In genomic region chr13:43054803-43055802, GRCh38 we compare ENCODE assay signal across 8 cellular contexts. TPM values are rescaled to one million over a fixed set of nuclear protein-coding genes. Genes with fewer than 3 reads are reported as not detected.
DNase-seq lines count a peak whose midpoint lies in the region; ATAC-seq and TF ChIP-seq lines count a peak whose summit lies in the region.

No MANE protein-coding gene starts in this region.

- DNase-seq in dermis blood vessel endothelial cell (peak; percentile 49), lower lobe of right lung (no peak), transverse colon (no peak), NCI-H748 (lab: John Stamatoyannopoulos, UW; ENCODE audit: unreplicated experiment) (no peak), activated gamma-delta T cell treated with Interleukin-2 at 50 U/mL for 16 hours (no peak)

- H3F3A ChIP-seq in OCI-LY1 (ENCODE audit: insufficient read depth, low read length) = no peaks in the 10 kb centered on the region

- H3K27me3 ChIP-seq in ACC112 (ENCODE audit: insufficient read depth, low read length) = no peaks in the 10 kb centered on the region
- no peaks in the 10 kb centered on the region for H3K27me3 ChIP-seq in OCI-LY1 (ENCODE audit: insufficient read depth, low read length)
- no peaks in the 10 kb centered on the region for H3K27me3 ChIP-seq in lower lobe of right lung (ENCODE audit: low read depth)
- no peaks in the 10 kb centered on the region for H3K27me3 ChIP-seq in transverse colon

- H3K79me2 ChIP-seq in ACC112 (ENCODE audit: control insufficient read depth, insufficient read depth, low read length, unreplicated experiment) (peaks cover 68% of the 10 kb centered on the region), OCI-LY1 (ENCODE audit: insufficient read depth, low read length) (peaks cover 58% of the 10 kb centered on the region)

- in situ Hi-C loops in transverse colon (cut with MboI; ENCODE audit: low pct_ligation_motif_present in 1 of 4, low pct_unique_long_range_greater_than_20kb in 1 of 4, low sequenced_read_pairs in 3 of 4) = no loop called here

- no peaks in the 10 kb centered on the region for H4K20me1 ChIP-seq in OCI-LY1 (ENCODE audit: insufficient read depth, low read length)

- 0 out of 2 replicates have a peak, but pooled peaks cover 2% of the 10 kb centered on the region for H3K9me3 ChIP-seq in OCI-LY1 (ENCODE audit: low read length)
- no peaks in the 10 kb centered on the region for H3K9me3 ChIP-seq in lower lobe of right lung
- H3K9me3 ChIP-seq in transverse colon = peaks cover 0 to 3% of the 10 kb centered on the region in 2 donors

- H3K4me3 ChIP-seq in ACC112 (ENCODE audit: low read depth, low read length) = peak overlapping the region; percentile 84
- H3K4me3 ChIP-seq in OCI-LY1 (ENCODE audit: low read depth, low read length, poor library complexity, severe bottlenecking) = peak overlapping the region; percentile 65
- peak overlapping the region; percentile 53 for H3K4me3 ChIP-seq in lower lobe of right lung
- H3K4me3 ChIP-seq in transverse colon = peak overlapping the region; percentile 3 to 58 (median 46)

- H3K9me2 ChIP-seq in OCI-LY1 (ENCODE audit: low read depth, low read length) = no peaks in the 10 kb centered on the region

- ATAC-seq in GM19324 (IDR thresholded peaks at IDR 0.05; ENCODE audit: low FRiP score, unreplicated experiment) (peak; percentile 45), lower lobe of right lung (peak; percentile 68 to 83)

- no peak for TF ChIP-seq EP300 in transverse colon (IDR thresholded peaks at IDR 0.05; ENCODE audit: low read depth)

- TF ChIP-seq CTCF in OCI-LY1 (IDR thresholded peaks at IDR 0.05; ENCODE audit: low read length) (no peak), lower lobe of right lung (IDR thresholded peaks at IDR 0.05) (no peak), transverse colon (IDR thresholded peaks at IDR 0.05) (no peak)

- H2AFZ ChIP-seq in ACC112 (ENCODE audit: low read length, unreplicated experiment) (peak overlapping the region; percentile 10), OCI-LY1 (ENCODE audit: low read length) (no peak overlapping the region)

- H3K9ac ChIP-seq in OCI-LY1 (ENCODE audit: low read length) = peak overlapping the region; percentile 70

- H3K4me2 ChIP-seq in OCI-LY1 (ENCODE audit: low read length) = peak overlapping the region; percentile 95

- H3K4me1 ChIP-seq in ACC112 (ENCODE audit: control insufficient read depth, insufficient read depth, low read length, unreplicated experiment) (peaks cover 40% of the 10 kb centered on the region), OCI-LY1 (ENCODE audit: insufficient read depth, low read length, severe bottlenecking) (peaks cover 54% of the 10 kb centered on the region), lower lobe of right lung (peaks cover 40% of the 10 kb centered on the region), transverse colon (peaks cover 22 to 63% (median 38%) of the 10 kb centered on the region in 4 donors)

- intact Hi-C loops in lower lobe of right lung (cut with DNase I) (no loop called here), transverse colon (cut with DNase I; ENCODE audit: low total_unique reads) (no loop called here)

- no peak for TF ChIP-seq POLR2A in transverse colon (IDR thresholded peaks at IDR 0.05)

- 1 to 6% methylated on average over 10 to 13 of the region's 13 CpGs for WGBS in transverse colon (ENCODE audit: low coverage in 1 of 2), 2 donors

- peaks cover 3% of the 10 kb centered on the region for H3K36me3 ChIP-seq in ACC112 (ENCODE audit: insufficient read depth, low read length)
- H3K36me3 ChIP-seq in OCI-LY1 (ENCODE audit: insufficient read depth, low read length) = 0 out of 2 replicates have a peak, but pooled peaks cover 5% of the 10 kb centered on the region
- H3K36me3 ChIP-seq in lower lobe of right lung = no peaks in the 10 kb centered on the region
- no peaks in the 10 kb centered on the region for H3K36me3 ChIP-seq in transverse colon

- H3K27ac ChIP-seq in ACC112 (ENCODE audit: low read depth, low read length) (peak overlapping the region; percentile 96), OCI-LY1 (ENCODE audit: low read depth, low read length, poor library complexity, severe bottlenecking) (peak overlapping the region; percentile 84), lower lobe of right lung (peak overlapping the region; percentile 87), transverse colon (peak overlapping the region; percentile 84 to 96 (median 90))

RNA-seq across cellular contexts. Expression of gene DNAJC15, which starts 31.7 kb away (rescaled TPM):
- total RNA-seq in dermis blood vessel endothelial cell = 4.9 and 14.0 TPM in 2 replicates
- total RNA-seq in lower lobe of right lung = 17.0 TPM
- 10 to 100 TPM; 10.5 to 18.3 (median 11.4) TPM for total RNA-seq in transverse colon
